In the genomic region with DNA sequence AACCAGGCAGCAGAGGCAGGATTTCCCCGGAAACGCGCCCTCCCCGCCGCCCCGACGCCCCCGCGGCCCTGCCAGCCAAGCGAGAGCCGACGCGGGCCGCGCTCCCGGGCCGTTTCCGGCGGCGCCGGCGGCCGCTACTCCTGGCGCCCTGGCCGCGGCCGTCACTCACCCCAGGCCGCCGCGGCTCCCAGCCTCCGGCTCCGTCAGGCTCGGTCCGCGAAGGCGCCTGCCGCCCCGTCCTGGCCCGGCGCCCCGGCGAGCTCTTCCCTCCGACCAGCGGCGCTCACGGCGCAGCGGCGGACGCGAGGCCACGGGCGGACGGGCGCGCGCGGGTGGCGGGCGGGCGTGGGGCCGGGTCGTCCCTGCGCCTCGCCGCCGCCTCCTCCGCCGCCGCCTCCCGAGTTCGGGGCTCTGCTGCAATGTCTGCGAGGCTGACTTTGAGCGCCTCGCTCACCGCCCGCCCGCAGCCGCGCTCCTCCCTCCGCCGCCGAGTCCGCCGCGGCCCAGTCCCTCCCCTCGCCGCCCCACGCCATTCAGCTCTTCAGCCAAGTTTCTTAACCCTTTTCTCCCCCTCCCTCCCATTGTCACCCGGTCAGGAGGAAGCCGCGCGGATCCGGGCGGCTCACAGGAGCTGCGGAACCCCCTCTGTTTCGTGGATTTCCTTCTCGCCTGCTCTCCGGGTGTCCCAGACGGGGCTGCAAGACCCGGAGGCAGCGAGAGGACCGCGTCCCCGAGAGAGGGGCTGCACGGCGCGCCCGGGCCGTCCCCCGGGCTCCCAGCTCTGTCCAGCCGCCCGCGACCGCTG, we compare ENCODE assay signal across 8 cellular contexts. TPM values are rescaled to one million over a fixed set of nuclear protein-coding genes. Genes with fewer than 3 reads are reported as not detected.
DNase-seq lines count a peak whose midpoint lies in the region; ATAC-seq and TF ChIP-seq lines count a peak whose summit lies in the region.

A gene with protein sequence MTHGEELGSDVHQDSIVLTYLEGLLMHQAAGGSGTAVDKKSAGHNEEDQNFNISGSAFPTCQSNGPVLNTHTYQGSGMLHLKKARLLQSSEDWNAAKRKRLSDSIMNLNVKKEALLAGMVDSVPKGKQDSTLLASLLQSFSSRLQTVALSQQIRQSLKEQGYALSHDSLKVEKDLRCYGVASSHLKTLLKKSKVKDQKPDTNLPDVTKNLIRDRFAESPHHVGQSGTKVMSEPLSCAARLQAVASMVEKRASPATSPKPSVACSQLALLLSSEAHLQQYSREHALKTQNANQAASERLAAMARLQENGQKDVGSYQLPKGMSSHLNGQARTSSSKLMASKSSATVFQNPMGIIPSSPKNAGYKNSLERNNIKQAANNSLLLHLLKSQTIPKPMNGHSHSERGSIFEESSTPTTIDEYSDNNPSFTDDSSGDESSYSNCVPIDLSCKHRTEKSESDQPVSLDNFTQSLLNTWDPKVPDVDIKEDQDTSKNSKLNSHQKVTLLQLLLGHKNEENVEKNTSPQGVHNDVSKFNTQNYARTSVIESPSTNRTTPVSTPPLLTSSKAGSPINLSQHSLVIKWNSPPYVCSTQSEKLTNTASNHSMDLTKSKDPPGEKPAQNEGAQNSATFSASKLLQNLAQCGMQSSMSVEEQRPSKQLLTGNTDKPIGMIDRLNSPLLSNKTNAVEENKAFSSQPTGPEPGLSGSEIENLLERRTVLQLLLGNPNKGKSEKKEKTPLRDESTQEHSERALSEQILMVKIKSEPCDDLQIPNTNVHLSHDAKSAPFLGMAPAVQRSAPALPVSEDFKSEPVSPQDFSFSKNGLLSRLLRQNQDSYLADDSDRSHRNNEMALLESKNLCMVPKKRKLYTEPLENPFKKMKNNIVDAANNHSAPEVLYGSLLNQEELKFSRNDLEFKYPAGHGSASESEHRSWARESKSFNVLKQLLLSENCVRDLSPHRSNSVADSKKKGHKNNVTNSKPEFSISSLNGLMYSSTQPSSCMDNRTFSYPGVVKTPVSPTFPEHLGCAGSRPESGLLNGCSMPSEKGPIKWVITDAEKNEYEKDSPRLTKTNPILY (N-terminal part only) (minus strand): TSS at position 425 of the 805 bp plus-strand sequence. CDS start 96,808 bp downstream, outside the sequence.

- H3K4me1 ChIP-seq in left lung: peaks cover 6 to 45% of the 10 kb centered on the region in 2 donors

- H3K4me3 ChIP-seq in left lung: peak within 1 kb of the TSS; percentile 82 to 84

- H3K27me3 ChIP-seq in left lung: no peaks in the 10 kb centered on the region

- DNase-seq in DMS79 treated with DMSO at 0.1 percent for 48 hours (lab: John Stamatoyannopoulos, UW): peak; percentile 10
- DNase-seq in DMS79 (lab: John Stamatoyannopoulos, UW): no peak
- peak; percentile 61 for DNase-seq in NCI-H510A treated with DMSO at 0.1 percent for 48 hours (lab: John Stamatoyannopoulos, UW)
- peak; percentile 62 to 64 for DNase-seq in activated CD4-positive, alpha-beta T cell treated with anti-CD3 and anti-CD28 coated beads, Interleukin-2, amount 50 U/mL, for 24 hours (ENCODE audit: low read depth in 1 of 2, low spot score in 1 of 2)
- DNase-seq in dedifferentiated amniotic fluid mesenchymal stem cell (ENCODE audit: extremely low spot score): peak; percentile 85
- DNase-seq in left lung: peak; percentile 94 to 98
- peak; percentile 74 to 78 for DNase-seq in stimulated activated CD4-positive, alpha-beta T cell treated with anti-CD3 and anti-CD28 coated beads, Interleukin-2, amount 100 ng/mL, for 24 hours

- no peaks in the 10 kb centered on the region for H3K36me3 ChIP-seq in left lung

- intact Hi-C loops in left lung (cut with DNase I): no loop called here

- ATAC-seq in HG03039 (IDR thresholded peaks at IDR 0.05; ENCODE audit: unreplicated experiment) (peak; percentile 74), left lung (peak; percentile 90)

- H3K9me3 ChIP-seq in left lung: no peaks in the 10 kb centered on the region

- peak within 1 kb of the TSS; percentile 96 to 97 for H3K27ac ChIP-seq in left lung

- TF ChIP-seq CTCF in left lung (IDR thresholded peaks at IDR 0.05): no peak

RNA-seq across cellular contexts. Expression of the gene that starts here (rescaled TPM):
- total RNA-seq in left lung: 10 to 100 TPM; 22.6 to 30.5 TPM
